In the genomic region with DNA sequence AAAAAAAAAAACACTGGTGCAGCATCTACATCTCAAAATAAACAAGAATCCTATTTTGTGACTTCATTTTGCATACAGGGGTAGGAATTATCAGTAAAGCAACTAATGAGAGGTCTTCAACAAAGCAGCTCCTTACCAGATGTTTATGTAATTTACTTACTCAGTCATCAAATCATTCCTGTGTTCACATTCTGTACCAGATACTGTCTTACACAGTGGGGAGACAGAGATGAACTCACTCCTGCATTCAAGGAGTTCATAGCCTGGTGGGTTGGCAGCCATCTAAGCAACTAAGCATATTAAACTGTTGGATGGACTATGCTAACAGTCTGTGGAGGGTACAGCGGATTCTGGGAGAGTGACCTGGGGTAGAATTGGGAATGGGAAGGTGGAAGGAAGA, we compare ENCODE assay signal across 30 cellular contexts.
"Had no signal": no experiment of that assay in that cellular context is flagged by ENCODE, and none has a peak within 500 bp of the region (broad histone marks: within the 10 kb centered on the region; RNA-seq: fewer than 3 reads in every experiment).

No MANE protein-coding gene starts in this region.

- H3K27me3 ChIP-seq: body of pancreas, brain microvascular endothelial cell, breast epithelium had no signal

- H3K9me3 ChIP-seq: body of pancreas, breast epithelium had no signal

- H3K4me1 ChIP-seq: body of pancreas, breast epithelium had no signal

- H3K4me3 ChIP-seq: body of pancreas, breast epithelium had no signal

- ATAC-seq: activated CD8-positive, alpha-beta T cell treated with anti-CD3 and anti-CD28 coated beads for 36 hours; activated naive CD8-positive, alpha-beta T cell treated with anti-CD3 and anti-CD28 coated beads, Interleukin-2, amount 50 U/mL, for 24 hours; activated T-cell treated with anti-CD3 and anti-CD28 coated beads, Interleukin-2, amount 50 U/mL, for 4 hours; activated T-cell treated with anti-CD3 and anti-CD28 coated beads, Interleukin-2, amount 50 U/mL, for 72 hours; activated T-helper 17 cell treated with anti-CD3 and anti-CD28 coated beads, Interleukin-2, amount 50 U/mL, for 72 hours; body of pancreas had no signal

- H3K36me3 ChIP-seq: brain microvascular endothelial cell, breast epithelium had no signal

- DNase-seq: activated B cell treated with CpG ODN at 0.5 μM for 24 hours; activated CD4-positive, alpha-beta memory T cell treated with anti-CD3 and anti-CD28 coated beads for 36 hours; activated CD4-positive, alpha-beta T cell treated with anti-CD3 and anti-CD28 coated beads for 4 hours; activated CD4-positive, alpha-beta T cell treated with anti-CD3 and anti-CD28 coated beads, Interleukin-2, amount 10 ng/mL, durations not matched to agents 24 days and 14 days; activated CD4-positive, alpha-beta T cell treated with anti-CD3 and anti-CD28 coated beads, Interleukin-2, amount 50 U/mL, for 1 hour; activated CD4-positive, alpha-beta T cell treated with anti-CD3 and anti-CD28 coated beads, Interleukin-2, amount 50 U/mL, for 4 hours; activated CD4-positive, CD25-positive, alpha-beta regulatory T cell treated with anti-CD3 and anti-CD28 coated beads, Interleukin-2, amount 50 U/mL, for 72 hours; activated CD8-positive, alpha-beta memory T cell treated with anti-CD3 and anti-CD28 coated beads, Interleukin-2, amount 50 U/mL, for 4 hours; activated CD8-positive, alpha-beta T cell treated with anti-CD3 and anti-CD28 coated beads for 36 hours; activated effector memory CD4-positive, alpha-beta T cell treated with anti-CD3 and anti-CD28 coated beads, Interleukin-2, amount 50 U/mL, for 16 hours; activated gamma-delta T cell treated with Interleukin-2 at 50 U/mL for 16 hours; activated naive CD4-positive, alpha-beta T cell; activated naive CD4-positive, alpha-beta T cell treated with anti-CD3 and anti-CD28 coated beads for 36 hours; activated naive CD8-positive, alpha-beta T cell treated with anti-CD3 and anti-CD28 coated beads, Interleukin-2, amount 10 ng/mL, durations not matched to agents 7 days and 5 days; activated naive CD8-positive, alpha-beta T cell treated with anti-CD3 and anti-CD28 coated beads, Interleukin-2, amount 50 U/mL, for 24 hours; activated T-cell treated with anti-CD3 and anti-CD28 coated beads for 4 hours; activated T-cell treated with anti-CD3 and anti-CD28 coated beads, Interleukin-2, amount 50 U/mL, for 1 hour; activated T-cell treated with anti-CD3 and anti-CD28 coated beads, Interleukin-2, amount 50 U/mL, for 4 hours; activated T-cell treated with anti-CD3 and anti-CD28 coated beads, Interleukin-2, amount 50 U/mL, for 72 hours; amniotic stem cell; aorta; body of pancreas; brain microvascular endothelial cell; central memory CD4-positive, alpha-beta T cell; T-helper 1 cell; T-helper 2 cell; T-helper 9 cell had no signal

- H3K27ac ChIP-seq: body of pancreas, brain microvascular endothelial cell, breast epithelium, VCaP had no signal
